Comparison of ENCODE assay signal across 1 cellular context in the genomic region with DNA sequence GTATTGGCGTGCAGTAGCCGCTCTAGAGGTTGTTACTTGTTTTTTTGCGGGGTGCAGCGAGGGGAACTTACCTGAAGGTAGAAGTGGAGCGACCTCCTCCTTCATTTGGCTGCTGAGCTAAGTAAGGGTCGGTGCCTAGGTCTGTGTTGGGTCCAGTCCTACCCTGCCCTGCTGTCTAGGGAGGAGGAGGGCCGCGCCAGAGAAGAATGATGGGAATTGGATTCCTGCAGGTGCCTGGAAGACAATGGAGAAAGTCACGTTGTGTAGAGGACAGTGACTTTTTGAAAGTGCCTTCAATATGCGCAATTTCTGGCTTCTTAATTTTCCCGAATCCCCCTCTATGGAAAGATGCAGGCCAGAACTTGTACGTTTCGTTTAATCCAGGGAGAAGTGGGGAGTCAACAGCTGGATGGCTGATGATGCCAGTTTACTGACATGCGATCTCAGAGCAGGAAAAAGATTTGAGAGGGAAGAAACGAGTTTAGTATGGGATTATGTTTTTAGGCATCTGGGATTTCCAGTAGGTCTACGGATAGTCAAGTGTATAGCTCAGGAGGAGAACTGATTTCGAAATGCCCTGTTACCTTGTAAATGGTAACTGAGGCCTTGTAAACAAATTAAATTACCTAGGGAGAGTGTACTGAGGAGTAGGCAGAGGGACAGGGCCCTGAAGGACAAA.
TF ChIP-seq lines count a peak whose summit lies in the region.

No MANE protein-coding gene starts in this region.

TF ChIP-seq in GM12878, 131 proteins besides CTCF, POLR2A, EP300 and RAD21:
- TF ChIP-seq RFX5 (IDR thresholded peaks at IDR 0.05; ENCODE audit: low read depth, low read length), result no peak
- no peak for TF ChIP-seq HDAC6 (IDR thresholded peaks at IDR 0.05; ENCODE audit: unreplicated experiment)
- TF ChIP-seq GATAD2B (conservative IDR thresholded peaks at IDR 0.05; ENCODE audit: low read depth), result 0 out of 2 replicates have a peak, but pooled peaks have one; percentile 8
- no peak for TF ChIP-seq BCL11A (IDR thresholded peaks at IDR 0.05; ENCODE audit: low read depth, low read length)
- no peak for TF ChIP-seq HCFC1 (IDR thresholded peaks at IDR 0.05; ENCODE audit: low read length)
- TF ChIP-seq SPI1 (IDR thresholded peaks at IDR 0.05; ENCODE audit: borderline replicate concordance, insufficient read depth, low read depth, low read length), result no peak
